18 cellular contexts compared by ENCODE assay signal in the genomic region with DNA sequence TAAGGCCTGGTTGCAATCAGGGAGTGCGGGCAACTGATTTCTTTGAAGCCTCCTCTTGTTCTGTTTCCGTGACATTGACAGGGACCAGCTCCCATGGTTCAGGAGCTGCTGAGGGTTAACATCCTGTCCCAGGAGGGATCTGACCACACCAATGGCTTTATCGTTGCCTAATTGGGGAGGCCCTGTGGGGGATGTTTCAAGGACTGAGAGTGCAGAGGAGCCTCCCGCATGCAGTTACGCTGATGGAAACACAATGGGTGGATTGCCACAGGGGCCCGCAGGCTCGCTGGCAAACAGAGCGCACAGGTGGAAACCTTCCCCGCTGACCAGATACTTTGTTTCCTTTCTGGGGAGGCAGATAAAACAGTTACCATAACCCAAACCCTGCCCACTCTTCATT. TPM values are rescaled to one million over a fixed set of nuclear protein-coding genes. Genes with fewer than 3 reads are reported as not detected.
DNase-seq lines count a peak whose midpoint lies in the region; ATAC-seq and TF ChIP-seq lines count a peak whose summit lies in the region.
"Had no signal": no experiment of that assay in that cellular context is flagged by ENCODE, and none has a peak within 500 bp of the region (broad histone marks: within the 10 kb centered on the region; RNA-seq: fewer than 3 reads in every experiment).

No MANE protein-coding gene starts in this region.

- DNase-seq in NCI-H345 treated with DMSO at 0.1 percent for 48 hours (lab: John Stamatoyannopoulos, UW; ENCODE audit: unreplicated experiment) (peak; percentile 13), NCI-H345 (lab: John Stamatoyannopoulos, UW) (no peak), NCI-H69 (lab: John Stamatoyannopoulos, UW) (peak; percentile 24), iPS-NIHi11 (ENCODE audit: low spot score) (peak; percentile 19), thyroid gland (no peak), NCI-H1417 (lab: John Stamatoyannopoulos, UW) (no peak)
- DNase-seq: AML-193; CD4-positive, CD25-positive, alpha-beta regulatory T cell; COR-L47; GDM1; NCI-H1092; NCI-H1694 treated with DMSO at 0.1 percent for 48 hours; NCI-H2107; NCI-H524; RPMI8226 had no signal

- no peaks in the 10 kb centered on the region for H3K9me3 ChIP-seq in thyroid gland

- intact Hi-C loops in thyroid gland (cut with DNase I) = no loop called here

- WGBS in thyroid gland, 2 donors = 78 to 87% methylated on average over 8 to 9 of the region's 9 CpGs

- no peaks in the 10 kb centered on the region for H3K27me3 ChIP-seq in thyroid gland

- no peak overlapping the region for H3K4me3 ChIP-seq in thyroid gland (replicated peaks in 1 of 3)

- H3K36me3 ChIP-seq in thyroid gland = no peaks in the 10 kb centered on the region

- no peak for TF ChIP-seq POLR2A in thyroid gland (IDR thresholded peaks at IDR 0.05)

- ATAC-seq in HG03571 (IDR thresholded peaks at IDR 0.05; ENCODE audit: unreplicated experiment) (no peak), HG03135 (IDR thresholded peaks at IDR 0.05; ENCODE audit: unreplicated experiment) (no peak)

- TF ChIP-seq CTCF in thyroid gland (IDR thresholded peaks at IDR 0.05) = no peak

- H3K4me1 ChIP-seq in thyroid gland = peaks cover 5 to 13% of the 10 kb centered on the region in 2 donors

- peak overlapping the region in 2 of 3 donors; percentile 14 to 62 for H3K27ac ChIP-seq in thyroid gland
- H3K27ac ChIP-seq: 22Rv1 had no signal

RNA-seq across cellular contexts. Expression of gene ABCC1, which starts 23.8 kb away (rescaled TPM):
- 10 to 100 TPM; 42.7 to 76.7 (median 70.1) TPM for total RNA-seq in thyroid gland

RNA-seq across cellular contexts. Expression of gene CEP20, which starts 37.2 kb away (rescaled TPM):
- total RNA-seq in thyroid gland = 10 to 100 TPM; 46.2 to 64.4 (median 53.6) TPM

Comparison
In these comparisons a context has a peak if more than half of its experiments do, and no peak if none do; other contexts are left out.
1. DNase-seq: peak in NCI-H345 treated with DMSO at 0.1 percent for 48 hours (single experiment), NCI-H69 (single experiment) and iPS-NIHi11 (single experiment); none in NCI-H345 (single experiment), thyroid gland (0 of 2) and NCI-H1417 (0 of 3).